Comparison of ENCODE assay signal across 8 cellular contexts in the genomic region with DNA sequence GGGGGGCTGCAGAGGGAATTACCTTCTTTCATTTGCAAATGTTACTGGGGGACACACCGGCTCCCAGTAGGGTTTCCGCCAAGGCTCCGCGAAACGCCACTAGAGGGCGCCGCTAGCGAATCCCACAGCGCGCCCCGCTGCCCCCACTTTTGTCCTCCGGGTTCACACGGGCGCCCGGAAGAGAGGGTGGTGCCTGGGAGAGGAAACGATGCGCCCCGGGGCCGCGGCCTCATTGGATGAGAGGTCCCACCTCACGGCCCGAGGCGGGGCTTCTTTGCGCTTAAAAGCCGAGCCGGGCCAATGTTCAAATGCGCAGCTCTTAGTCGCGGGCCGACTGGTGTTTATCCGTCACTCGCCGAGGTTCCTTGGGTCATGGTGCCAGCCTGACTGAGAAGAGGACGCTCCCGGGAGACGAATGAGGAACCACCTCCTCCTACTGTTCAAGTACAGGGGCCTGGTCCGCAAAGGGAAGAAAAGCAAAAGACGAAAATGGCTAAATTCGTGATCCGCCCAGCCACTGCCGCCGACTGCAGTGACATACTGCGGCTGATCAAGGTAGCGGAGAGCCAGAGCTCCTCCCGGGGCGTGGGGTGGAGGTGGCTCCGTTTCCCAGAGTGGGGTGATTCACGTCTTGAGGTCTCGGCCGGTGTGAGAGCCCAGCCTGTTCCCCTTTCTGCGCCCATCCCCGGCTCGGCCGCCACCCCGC. TPM values are rescaled to one million over a fixed set of nuclear protein-coding genes. Genes with fewer than 3 reads are reported as not detected.
A peak's percentile ranks its signal among the peaks of the same experiment; 100 is the strongest.
DNase-seq lines count a peak whose midpoint lies in the region; TF ChIP-seq lines count a peak whose summit lies in the region.

Gene SAT1, plus strand, starts transcription at position 311 of the 706 bp plus-strand sequence. Its CDS starts 179 bp downstream, at position 490.

- H3K9me3 ChIP-seq in MM.1S (replicated peaks; ENCODE audit: insufficient read depth, low read length) = no peaks in the 10 kb centered on the region
- H3K9me3 ChIP-seq in neural cell (ENCODE audit: low read length) = no peaks in the 10 kb centered on the region
- no peaks in the 10 kb centered on the region for H3K9me3 ChIP-seq in stomach smooth muscle (ENCODE audit: control insufficient read depth in 2 of 2, low read length in 2 of 2)

- DNase-seq in GF-D8 (lab: John Stamatoyannopoulos, UW) = peak; percentile 67
- DNase-seq in HCEC 1CT = peak; percentile 91
- DNase-seq in MM.1S = peak; percentile 93
- peak; percentile 62 for DNase-seq in SIG-M5 (lab: John Stamatoyannopoulos, UW)
- DNase-seq in activated gamma-delta T cell (lab: John Stamatoyannopoulos, UW) = peak; percentile 83
- DNase-seq in fibroblast of the conjunctiva (ENCODE audit: low read depth) = peak; percentile 84

- H2AFZ ChIP-seq in MM.1S (ENCODE audit: low read length) (peak within 1 kb of the TSS; percentile 63; the same call in 1 of the 2 replicates), neural cell (ENCODE audit: low read depth, low read length) (peak within 1 kb of the TSS; percentile 56)

- H3K4me2 ChIP-seq in MM.1S (ENCODE audit: low read depth, low read length) (peak within 1 kb of the TSS; percentile 88), neural cell (ENCODE audit: low read length) (peak within 1 kb of the TSS; percentile 35)

- no peak for TF ChIP-seq EP300 in neural cell (conservative IDR thresholded peaks at IDR 0.05; ENCODE audit: poor library complexity, severe bottlenecking)

- peak within 1 kb of the TSS; percentile 90; the same call in 1 of the 2 replicates for H3K27ac ChIP-seq in MM.1S (ENCODE audit: low read length)
- H3K27ac ChIP-seq in neural cell (ENCODE audit: low read length) = peak within 1 kb of the TSS; percentile 24
- peak within 1 kb of the TSS; percentile 82 for H3K27ac ChIP-seq in stomach smooth muscle (ENCODE audit: low read length)

- peak within 1 kb of the TSS; percentile 84 for H3K4me3 ChIP-seq in MM.1S (ENCODE audit: low read length)
- H3K4me3 ChIP-seq in neural cell (ENCODE audit: low read length) = peak within 1 kb of the TSS; percentile 73
- H3K4me3 ChIP-seq in stomach smooth muscle (ENCODE audit: low read length in 2 of 2) = peak within 1 kb of the TSS; percentile 84 to 88

- H3K9me2 ChIP-seq in MM.1S (replicated peaks; ENCODE audit: insufficient read depth, low read length) (no peaks in the 10 kb centered on the region), neural cell (ENCODE audit: insufficient read depth, low read length) (no peaks in the 10 kb centered on the region)

- no peaks in the 10 kb centered on the region for H3K27me3 ChIP-seq in MM.1S (replicated peaks; ENCODE audit: insufficient read depth, low read length)
- H3K27me3 ChIP-seq in neural cell (ENCODE audit: insufficient read depth, low read depth, low read length) = no peaks in the 10 kb centered on the region
- no peaks in the 10 kb centered on the region for H3K27me3 ChIP-seq in stomach smooth muscle (ENCODE audit: control insufficient read depth in 1 of 2, insufficient read depth in 2 of 2, low read length in 2 of 2)

- TF ChIP-seq CTCF in MM.1S (IDR thresholded peaks at IDR 0.05; ENCODE audit: low read length) (peak; percentile 61), neural cell (IDR thresholded peaks at IDR 0.05; ENCODE audit: poor library complexity, severe bottlenecking) (peak; percentile 85)

- H3K79me2 ChIP-seq in MM.1S (ENCODE audit: low read length) (no peaks in the 10 kb centered on the region; the same call in 1 of the 2 replicates), neural cell (replicated peaks; ENCODE audit: insufficient read depth, low read length) (no peaks in the 10 kb centered on the region)

- H3K9ac ChIP-seq in MM.1S (ENCODE audit: low read length) = peak within 1 kb of the TSS; percentile 79
- peak within 1 kb of the TSS; percentile 63 for H3K9ac ChIP-seq in neural cell (ENCODE audit: low read length)
- H3K9ac ChIP-seq in stomach smooth muscle (ENCODE audit: low read length in 2 of 2) = peak within 1 kb of the TSS; percentile 92 to 96

- H3K36me3 ChIP-seq in MM.1S (replicated peaks; ENCODE audit: insufficient read depth, low read length) (no peaks in the 10 kb centered on the region), neural cell (ENCODE audit: insufficient read depth, low read length) (no peaks in the 10 kb centered on the region), stomach smooth muscle (ENCODE audit: control insufficient read depth in 2 of 2, insufficient read depth in 2 of 2, low read length in 2 of 2) (peaks cover 6 to 10% of the 10 kb centered on the region in 2 donors)

- H4K20me1 ChIP-seq in MM.1S (ENCODE audit: insufficient read depth, low read length) (no peaks in the 10 kb centered on the region), neural cell (ENCODE audit: insufficient read depth) (no peaks in the 10 kb centered on the region)

- peaks cover 16% of the 10 kb centered on the region for H3F3A ChIP-seq in MM.1S (ENCODE audit: insufficient read depth, low read length)
- no peaks in the 10 kb centered on the region for H3F3A ChIP-seq in neural cell (ENCODE audit: insufficient read depth, low read length, poor library complexity, severe bottlenecking)

- TF ChIP-seq RAD21 in neural cell (conservative IDR thresholded peaks at IDR 0.05) = peak; percentile 63

- peaks cover 8% of the 10 kb centered on the region for H3K4me1 ChIP-seq in MM.1S (ENCODE audit: low read length)
- H3K4me1 ChIP-seq in stomach smooth muscle (ENCODE audit: control insufficient read depth, insufficient read depth, low read length) = peaks cover 2% of the 10 kb centered on the region

TF ChIP-seq in neural cell, 6 proteins besides CTCF, POLR2A, EP300 and RAD21:
- TF ChIP-seq, protein P1, sequence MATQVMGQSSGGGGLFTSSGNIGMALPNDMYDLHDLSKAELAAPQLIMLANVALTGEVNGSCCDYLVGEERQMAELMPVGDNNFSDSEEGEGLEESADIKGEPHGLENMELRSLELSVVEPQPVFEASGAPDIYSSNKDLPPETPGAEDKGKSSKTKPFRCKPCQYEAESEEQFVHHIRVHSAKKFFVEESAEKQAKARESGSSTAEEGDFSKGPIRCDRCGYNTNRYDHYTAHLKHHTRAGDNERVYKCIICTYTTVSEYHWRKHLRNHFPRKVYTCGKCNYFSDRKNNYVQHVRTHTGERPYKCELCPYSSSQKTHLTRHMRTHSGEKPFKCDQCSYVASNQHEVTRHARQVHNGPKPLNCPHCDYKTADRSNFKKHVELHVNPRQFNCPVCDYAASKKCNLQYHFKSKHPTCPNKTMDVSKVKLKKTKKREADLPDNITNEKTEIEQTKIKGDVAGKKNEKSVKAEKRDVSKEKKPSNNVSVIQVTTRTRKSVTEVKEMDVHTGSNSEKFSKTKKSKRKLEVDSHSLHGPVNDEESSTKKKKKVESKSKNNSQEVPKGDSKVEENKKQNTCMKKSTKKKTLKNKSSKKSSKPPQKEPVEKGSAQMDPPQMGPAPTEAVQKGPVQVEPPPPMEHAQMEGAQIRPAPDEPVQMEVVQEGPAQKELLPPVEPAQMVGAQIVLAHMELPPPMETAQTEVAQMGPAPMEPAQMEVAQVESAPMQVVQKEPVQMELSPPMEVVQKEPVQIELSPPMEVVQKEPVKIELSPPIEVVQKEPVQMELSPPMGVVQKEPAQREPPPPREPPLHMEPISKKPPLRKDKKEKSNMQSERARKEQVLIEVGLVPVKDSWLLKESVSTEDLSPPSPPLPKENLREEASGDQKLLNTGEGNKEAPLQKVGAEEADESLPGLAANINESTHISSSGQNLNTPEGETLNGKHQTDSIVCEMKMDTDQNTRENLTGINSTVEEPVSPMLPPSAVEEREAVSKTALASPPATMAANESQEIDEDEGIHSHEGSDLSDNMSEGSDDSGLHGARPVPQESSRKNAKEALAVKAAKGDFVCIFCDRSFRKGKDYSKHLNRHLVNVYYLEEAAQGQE (IDR thresholded peaks at IDR 0.05; ENCODE audit: borderline replicate concordance) = peak; percentile 25
- TF ChIP-seq MXI1 (conservative IDR thresholded peaks at IDR 0.05; ENCODE audit: poor library complexity, severe bottlenecking) (peak; percentile 66), TAF1 (IDR thresholded peaks at IDR 0.05; ENCODE audit: low read depth) (peak; percentile 44), POLR2AphosphoS5 (IDR thresholded peaks at IDR 0.05) (peak; percentile 81), SMC3 (conservative IDR thresholded peaks at IDR 0.05; ENCODE audit: poor library complexity) (peak; percentile 73), EZH2 (IDR thresholded peaks at IDR 0.05; ENCODE audit: borderline replicate concordance, insufficient read depth, low read length, poor library complexity, severe bottlenecking) (no peak)

RNA-seq across cellular contexts. Expression of gene SAT1, which starts in this region (rescaled TPM):
- polyA plus RNA-seq in neural cell = 92.2 and 95.2 TPM in 2 replicates
- 15.1 and 17.4 TPM in 2 replicates for polyA minus RNA-seq in neural cell

Comparison
In these comparisons a context has a peak if more than half of its experiments do, and no peak if none do; other contexts are left out.
1. Peak in every context shown above with its lines: DNase-seq, H3K4me3 ChIP-seq and H3K27ac ChIP-seq.
2. H3K27ac ChIP-seq: peak in every context shown above with its lines; median percentile 90 in MM.1S; 82 in stomach smooth muscle; 24 in neural cell.